In the genomic region with DNA sequence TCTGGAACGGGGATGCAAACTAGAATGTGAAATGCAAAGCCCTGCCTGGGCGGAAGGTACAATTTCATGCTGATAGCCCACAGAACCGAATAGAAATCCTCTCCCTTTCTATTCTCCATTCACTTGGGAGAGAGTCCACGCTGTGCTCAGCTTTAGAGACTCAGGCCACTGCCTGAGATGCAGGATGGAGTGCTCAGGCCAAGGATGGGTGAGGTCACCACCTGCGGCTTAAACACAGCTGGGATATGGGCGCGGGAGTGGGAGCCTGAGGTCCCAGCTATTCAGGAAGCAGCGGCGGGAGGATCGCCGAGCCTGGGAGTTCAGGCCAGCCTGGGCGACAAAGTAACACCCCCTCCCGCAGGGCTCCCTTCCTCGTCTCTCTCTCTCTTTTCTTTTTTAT, we compare ENCODE assay signal across 8 cellular contexts. TPM values are rescaled to one million over a fixed set of nuclear protein-coding genes. Genes with fewer than 3 reads are reported as not detected.
DNase-seq lines count a peak whose midpoint lies in the region; ATAC-seq and TF ChIP-seq lines count a peak whose summit lies in the region.

No MANE protein-coding gene starts in this region.

- no peak for TF ChIP-seq POLR2A in tibial nerve (IDR thresholded peaks at IDR 0.05)

- peak overlapping the region in 1 of 7 donors; percentile 30 for H3K27ac Mint-ChIP-seq in CD14-positive monocyte
- no peak overlapping the region for H3K27ac Mint-ChIP-seq in dendritic cell treated with granulocyte-macrophage colony-stimulating factor and Interleukin-4, amounts not matched to agents 40 ng/mL and 50 ng/mL, for 4 days

- TF ChIP-seq EP300 in tibial nerve (IDR thresholded peaks at IDR 0.05): no peak

- 3 to 10% methylated on average over 14 of the region's 14 CpGs for WGBS in tibial nerve, 2 donors

- H3K9me3 Mint-ChIP-seq in CD14-positive monocyte: peaks cover 27 to 91% (median 69%) of the 10 kb centered on the region in 7 donors
- H3K9me3 Mint-ChIP-seq in dendritic cell treated with granulocyte-macrophage colony-stimulating factor and Interleukin-4, amounts not matched to agents 40 ng/mL and 50 ng/mL, for 4 days: peaks cover 38% of the 10 kb centered on the region

- peak overlapping the region; percentile 64 to 73 (median 68) for H3K4me3 ChIP-seq in tibial nerve

- H3K9me3 ChIP-seq in tibial nerve: peaks cover 0 to 3% (median 0%) of the 10 kb centered on the region in 4 donors

- peaks cover 0 to 16% (median 0%) of the 10 kb centered on the region in 3 donors for H3K36me3 ChIP-seq in tibial nerve

- peaks cover 0 to 21% (median 3%) of the 10 kb centered on the region in 4 donors for H3K4me1 ChIP-seq in tibial nerve

- H3K27me3 ChIP-seq in tibial nerve: no peaks in the 10 kb centered on the region

- H3K27ac ChIP-seq in tibial nerve: peak overlapping the region in 2 of 4 donors; percentile 82 to 88

- peaks cover 7 to 13% of the 10 kb centered on the region in 2 donors for H3K36me3 Mint-ChIP-seq in CD14-positive monocyte
- H3K36me3 Mint-ChIP-seq in dendritic cell treated with granulocyte-macrophage colony-stimulating factor and Interleukin-4, amounts not matched to agents 40 ng/mL and 50 ng/mL, for 4 days (ENCODE audit: low read depth): peaks cover 32% of the 10 kb centered on the region

- peak overlapping the region; percentile 96 to 97 for H3K4me3 Mint-ChIP-seq in CD14-positive monocyte
- peak overlapping the region; percentile 83 for H3K4me3 Mint-ChIP-seq in dendritic cell treated with granulocyte-macrophage colony-stimulating factor and Interleukin-4, amounts not matched to agents 40 ng/mL and 50 ng/mL, for 4 days

- intact Hi-C loops in CD14-positive monocyte (cut with micrococcal nuclease): loop anchor here (2.0 to 10.0 kb wide), 6 partner anchors 36 to 1196 kb away; a partner anchor contains a TSS
- intact Hi-C loops in dendritic cell treated with granulocyte-macrophage colony-stimulating factor and Interleukin-4, amounts not matched to agents 40 ng/mL and 50 ng/mL, for 4 days (cut with micrococcal nuclease): loop anchor here (5.0 kb wide), 2 partner anchors 36 to 54 kb away; no protein-coding TSS in a partner anchor

- peaks cover 0 to 3% (median 1%) of the 10 kb centered on the region in 3 donors for H3K27me3 Mint-ChIP-seq in CD14-positive monocyte (ENCODE audit: low read depth in 3 of 3)
- peaks cover 1% of the 10 kb centered on the region for H3K27me3 Mint-ChIP-seq in dendritic cell treated with granulocyte-macrophage colony-stimulating factor and Interleukin-4, amounts not matched to agents 40 ng/mL and 50 ng/mL, for 4 days

- no peak for TF ChIP-seq CTCF in CD14-positive monocyte (IDR thresholded peaks at IDR 0.05)
- no peak for TF ChIP-seq CTCF in tibial nerve (IDR thresholded peaks at IDR 0.05)

- H3K4me1 Mint-ChIP-seq in CD14-positive monocyte: peaks cover 22% of the 10 kb centered on the region
- H3K4me1 Mint-ChIP-seq in dendritic cell treated with granulocyte-macrophage colony-stimulating factor and Interleukin-4, amounts not matched to agents 40 ng/mL and 50 ng/mL, for 4 days (ENCODE audit: low read depth): peaks cover 12% of the 10 kb centered on the region

- ATAC-seq in GM19438 (IDR thresholded peaks at IDR 0.05; ENCODE audit: low read depth, unreplicated experiment) (peak; percentile 22), GM18511 (IDR thresholded peaks at IDR 0.05; ENCODE audit: unreplicated experiment) (no peak)

- DNase-seq in CD14-positive monocyte (ENCODE audit: low spot score) (no peak), NCI-H774 (lab: John Stamatoyannopoulos, UW) (peak; percentile 42), lung microvascular endothelial cell (ENCODE audit: low read depth in 2 of 2) (peak; percentile 22 to 52), tibial nerve (ENCODE audit: low spot score in 2 of 2) (no peak), DMS114 treated with DMSO at 0.1 percent for 48 hours (lab: John Stamatoyannopoulos, UW; ENCODE audit: unreplicated experiment) (no peak)

RNA-seq across cellular contexts. Expression of a gene that starts 0.4 kb away (rescaled TPM):
- polyA plus RNA-seq in CD14-positive monocyte: 1 to 10 TPM; 2.4 to 7.2 TPM
- total RNA-seq in lung microvascular endothelial cell (19.4 and 30.6 TPM in 2 replicates), tibial nerve (10 to 100 TPM; 73.4 to 92.6 (median 81.7) TPM)

Comparison
In these comparisons a context has a peak if more than half of its experiments do, and no peak if none do; other contexts are left out.
1. DNase-seq: peak in NCI-H774 (single experiment) and lung microvascular endothelial cell (2 of 2); none in CD14-positive monocyte (single experiment), tibial nerve (0 of 2) and DMS114 treated with DMSO at 0.1 percent for 48 hours (single experiment).